Comparison of ENCODE assay signal across 10 cellular contexts in genomic region chr14:34980337-34980900, GRCh38. TPM values are rescaled to one million over a fixed set of nuclear protein-coding genes. Genes with fewer than 3 reads are reported as not detected.
DNase-seq lines count a peak whose midpoint lies in the region; ATAC-seq and TF ChIP-seq lines count a peak whose summit lies in the region.
"Had no signal": no experiment of that assay in that cellular context is flagged by ENCODE, and none has a peak within 500 bp of the region (broad histone marks: within the 10 kb centered on the region; RNA-seq: fewer than 3 reads in every experiment).

No MANE protein-coding gene starts in this region.

- no peak for TF ChIP-seq CTCF in breast epithelium (IDR thresholded peaks at IDR 0.05)
- TF ChIP-seq CTCF in MCF 10A (IDR thresholded peaks at IDR 0.05; ENCODE audit: unreplicated experiment), result no peak
- no peak for TF ChIP-seq CTCF in upper lobe of left lung (IDR thresholded peaks at IDR 0.05)

- no peak overlapping the region for H3K4me3 Mint-ChIP-seq in MCF 10A (ENCODE audit: unreplicated experiment)

- POLR2A ChIA-PET in MCF 10A (lab: Yijun Ruan, JAX), result interaction anchor here (0.6 to 7.1 kb wide), 16 partner anchors 9 to 424 kb away, joined by 3 to 266 read pairs (median 14); partner anchors contain the start of genes BAZ1A, FAM177A1, NFKBIA and PPP2R3C

- H3K36me3 Mint-ChIP-seq in MCF 10A (ENCODE audit: insufficient read depth, unreplicated experiment), result no peaks in the 10 kb centered on the region

- H3K27me3 ChIP-seq in breast epithelium (no peaks in the 10 kb centered on the region), adipocyte (replicated peaks; ENCODE audit: control insufficient read depth, insufficient read depth, low read length) (no peaks in the 10 kb centered on the region), iPS-20b (ENCODE audit: insufficient read depth, low read length) (no peaks in the 10 kb centered on the region), upper lobe of left lung (no peaks in the 10 kb centered on the region)
- H3K27me3 ChIP-seq: left lung had no signal

- BruUV-seq in MCF 10A (replicated peaks; lab: Mats Ljungman, UMichigan), result no TSS peak

- TF ChIP-seq POLR2A in breast epithelium (IDR thresholded peaks at IDR 0.05) (no peak), upper lobe of left lung (IDR thresholded peaks at IDR 0.05) (no peak)

- no peaks in the 10 kb centered on the region for H3K27me3 Mint-ChIP-seq in MCF 10A (ENCODE audit: insufficient read depth, unreplicated experiment)

- no peak for TF ChIP-seq EP300 in upper lobe of left lung (IDR thresholded peaks at IDR 0.05)

- CTCF ChIA-PET in MCF 10A (lab: Yijun Ruan, JAX), result interaction anchor here (0.7 to 2.4 kb wide), 4 partner anchors 106 to 434 kb away, joined by 3 to 17 read pairs (median 10); partner anchors contain the start of gene BAZ1A

- intact Hi-C loops in breast epithelium (cut with DNase I; ENCODE audit: low total_unique reads) (no loop called here), MCF 10A (cut with micrococcal nuclease) (no loop called here), left colon (cut with DNase I, micrococcal nuclease) (no loop called here)

- WGBS in upper lobe of left lung, 2 donors, result 96% methylated on average over 11 of the region's 11 CpGs

- no peaks in the 10 kb centered on the region for H3K36me3 ChIP-seq in breast epithelium
- no peaks in the 10 kb centered on the region for H3K36me3 ChIP-seq in adipocyte (ENCODE audit: control insufficient read depth, insufficient read depth, low read length, severe bottlenecking)
- H3K36me3 ChIP-seq in iPS-20b (ENCODE audit: insufficient read depth, low read depth, low read length), result no peaks in the 10 kb centered on the region
- H3K36me3 ChIP-seq in upper lobe of left lung, result no peaks in the 10 kb centered on the region
- H3K36me3 ChIP-seq: left lung had no signal

- H3K4me1 Mint-ChIP-seq in MCF 10A (ENCODE audit: insufficient read depth, unreplicated experiment), result no peaks in the 10 kb centered on the region

- no peak for DNase-seq in breast epithelium (ENCODE audit: low spot score in 2 of 2)
- no peak for DNase-seq in MCF 10A (ENCODE audit: unreplicated experiment)
- no peak for DNase-seq in adipocyte (ENCODE audit: low read depth)
- no peak for DNase-seq in upper lobe of left lung
- no peak for DNase-seq in left colon
- no peak for DNase-seq in RPMI8226
- DNase-seq in stimulated activated CD4-positive, alpha-beta T cell treated with anti-CD3 and anti-CD28 coated beads, Interleukin-15, amount 100 ng/mL, for 24 hours, result no peak
- DNase-seq: NCI-H2081 treated with DMSO at 0.1 percent for 48 hours had no signal

- H3K9me3 ChIP-seq in breast epithelium (no peaks in the 10 kb centered on the region), adipocyte (ENCODE audit: control insufficient read depth, low read length) (no peaks in the 10 kb centered on the region), iPS-20b (ENCODE audit: insufficient read depth, low read depth, low read length) (no peaks in the 10 kb centered on the region), upper lobe of left lung (no peaks in the 10 kb centered on the region)
- H3K9me3 ChIP-seq: left lung had no signal

- H3K4me1 ChIP-seq in breast epithelium (peaks cover 0 to 15% of the 10 kb centered on the region in 2 donors), adipocyte (ENCODE audit: control insufficient read depth, insufficient read depth, low read length) (peaks cover 25% of the 10 kb centered on the region), iPS-20b (ENCODE audit: insufficient read depth, low read length) (0 out of 2 replicates have a peak, but pooled peaks cover 4% of the 10 kb centered on the region), upper lobe of left lung (peaks cover 28 to 40% (median 29%) of the 10 kb centered on the region in 4 donors)

- ATAC-seq in upper lobe of left lung (ENCODE audit: low FRiP score in 2 of 2) (no peak), left colon (no peak)

- H3K27ac Mint-ChIP-seq in MCF 10A (ENCODE audit: low read depth, unreplicated experiment), result no peak overlapping the region

- H3K27ac ChIP-seq in breast epithelium (peak overlapping the region in 1 of 2 donors; percentile 95), iPS-20b (ENCODE audit: low read length) (no peak overlapping the region), upper lobe of left lung (peak overlapping the region; percentile 95 to 99 (median 97))

- no peaks in the 10 kb centered on the region for H3K9me3 Mint-ChIP-seq in MCF 10A (ENCODE audit: unreplicated experiment)

- H3K4me3 ChIP-seq in breast epithelium (peak overlapping the region in 2 of 3 donors; percentile 64 to 85), adipocyte (ENCODE audit: low read length) (peak overlapping the region; percentile 96), iPS-20b (ENCODE audit: low read length) (peak overlapping the region; percentile 97), upper lobe of left lung (peak overlapping the region in 3 of 4 donors; percentile 72 to 84 (median 82))

- H3K9ac ChIP-seq in adipocyte (ENCODE audit: low read length), result peak overlapping the region; percentile 98
- H3K9ac ChIP-seq in iPS-20b (ENCODE audit: low read depth, low read length), result no peak overlapping the region

RNA-seq across cellular contexts. Expression of gene SRP54, which starts 2.4 kb away (rescaled TPM):
- total RNA-seq in breast epithelium (10 to 100 TPM; 35.5 to 68.1 (median 62.6) TPM), MCF 10A (2022) (77.4 and 108 TPM in 2 replicates), upper lobe of left lung (10 to 100 TPM; 19.0 to 99.1 (median 45.9) TPM), left colon (10 to 100 TPM; 38.3 to 43.4 TPM)
